18 cellular contexts compared by ENCODE assay signal in the genomic region with DNA sequence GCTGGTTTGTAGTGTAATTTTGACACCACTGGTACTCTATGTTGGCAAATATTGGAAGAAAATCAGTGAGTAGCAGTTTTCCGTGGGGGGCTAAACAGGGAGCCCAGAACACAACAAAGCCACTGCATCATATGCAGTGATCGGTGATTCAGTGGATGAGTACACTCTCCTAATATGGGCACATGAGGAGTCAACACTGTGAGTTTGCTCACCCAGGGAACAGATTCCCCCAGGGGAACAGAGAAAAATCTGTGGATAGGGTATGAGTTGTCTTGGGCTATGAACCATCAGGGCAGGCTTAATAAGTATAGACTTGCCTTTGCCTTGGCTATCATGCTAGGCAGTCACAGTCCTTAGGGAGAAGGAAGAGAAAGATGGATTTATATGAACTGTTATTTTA.
A peak's percentile ranks its signal among the peaks of the same experiment; 100 is the strongest.
DNase-seq lines count a peak whose midpoint lies in the region; ATAC-seq, FAIRE-seq and TF ChIP-seq lines count a peak whose summit lies in the region.
"Had no signal": no experiment of that assay in that cellular context is flagged by ENCODE, and none has a peak within 500 bp of the region (broad histone marks: within the 10 kb centered on the region; RNA-seq: fewer than 3 reads in every experiment).

No MANE protein-coding gene starts in this region.

- TF ChIP-seq CTCF in IMR-90 (conservative IDR thresholded peaks at IDR 0.05; ENCODE audit: low read depth, low read length) (no peak), astrocyte (IDR thresholded peaks at IDR 0.05; ENCODE audit: insufficient read depth, low read depth, low read length) (no peak), endothelial cell (IDR thresholded peaks at IDR 0.05; ENCODE audit: unreplicated experiment) (no peak), MM.1S (IDR thresholded peaks at IDR 0.05; ENCODE audit: low read length) (no peak)

- H2BK20ac ChIP-seq in IMR-90 (ENCODE audit: low read depth, low read length) = no peak overlapping the region

- H3K14ac ChIP-seq in IMR-90 (replicated peaks; ENCODE audit: low read depth, low read length) = no peak overlapping the region

- no peaks in the 10 kb centered on the region for H3K4me1 ChIP-seq in IMR-90 (ENCODE audit: control insufficient read depth, insufficient read depth, low read length)
- H3K4me1 ChIP-seq in astrocyte (ENCODE audit: insufficient read depth, low read length) = no peaks in the 10 kb centered on the region
- H3K4me1 ChIP-seq in MM.1S (ENCODE audit: low read length) = no peaks in the 10 kb centered on the region
- H3K4me1 ChIP-seq: gastroesophageal sphincter had no signal

- no peaks in the 10 kb centered on the region for H3K79me1 ChIP-seq in IMR-90 (ENCODE audit: low read depth in 1 of 2, low read length in 2 of 2)

- no peaks in the 10 kb centered on the region for H3K27me3 ChIP-seq in IMR-90 (ENCODE audit: control insufficient read depth, insufficient read depth, low read length)
- H3K27me3 ChIP-seq in astrocyte (ENCODE audit: insufficient read depth, low read length) = no peaks in the 10 kb centered on the region
- no peaks in the 10 kb centered on the region for H3K27me3 ChIP-seq in MM.1S (replicated peaks; ENCODE audit: insufficient read depth, low read length)
- H3K27me3 ChIP-seq: gastroesophageal sphincter had no signal

- H2BK120ac ChIP-seq in IMR-90 (ENCODE audit: low read depth, low read length) = no peak overlapping the region

- no TSS peak for BruUV-seq in IMR-90 (replicated peaks; lab: Mats Ljungman, UMichigan)

- no peak for TF ChIP-seq RAD21 in IMR-90 (IDR thresholded peaks at IDR 0.05; ENCODE audit: low read length)

- CTCF ChIA-PET in IMR-90 (lab: Yijun Ruan, JAX) = no interaction called here

- DNase-seq in ACHN (peak; percentile 24), IMR-90 (peak; percentile 7), astrocyte (ENCODE audit: low read depth) (peak; percentile 18), glomerular visceral epithelial cell (ENCODE audit: extremely low spot score) (peak; percentile 1), sciatic nerve (ENCODE audit: low spot score) (no peak), endothelial cell (ENCODE audit: low spot score) (no peak), MM.1S (no peak)
- DNase-seq: activated CD8-positive, alpha-beta memory T cell treated with anti-CD3 and anti-CD28 coated beads, Interleukin-2, amount 50 U/mL, for 4 hours; Calu3; kidney glomerular epithelial cell; NCI-H1048; NCI-H2227 treated with DMSO at 0.1 percent for 48 hours; posterior cingulate gyrus; stimulated activated CD4-positive, alpha-beta T cell treated with anti-CD3 and anti-CD28 coated beads, Interleukin-15, amount 100 ng/mL, for 24 hours; SW 1271 had no signal

- POLR2A ChIA-PET in IMR-90 (lab: Charles Lee; ENCODE audit: unreplicated experiment) = no interaction called here

- H3K4me1 Mint-ChIP-seq in astrocyte (ENCODE audit: low read depth, unreplicated experiment) (peaks cover 2% of the 10 kb centered on the region), endothelial cell (ENCODE audit: unreplicated experiment) (peaks cover 10% of the 10 kb centered on the region)

- no peak overlapping the region for H3K27ac Mint-ChIP-seq in astrocyte (ENCODE audit: unreplicated experiment)
- H3K27ac Mint-ChIP-seq in endothelial cell (ENCODE audit: unreplicated experiment) = no peak overlapping the region
- H3K27ac Mint-ChIP-seq: activated naive CD4-positive, alpha-beta T cell treated with anti-CD3 and anti-CD28 coated beads, Interleukin-2, amount 50 U/mL, for 72 hours had no signal

- H2AFZ ChIP-seq in IMR-90 (replicated peaks; ENCODE audit: low read length, poor library complexity) (peak overlapping the region; percentile 33), astrocyte (ENCODE audit: low read depth, low read length) (peak overlapping the region; percentile 21), MM.1S (ENCODE audit: low read length) (no peak overlapping the region)

- H3K36me3 ChIP-seq in IMR-90 (ENCODE audit: control insufficient read depth, insufficient read depth, low read length) = no peaks in the 10 kb centered on the region
- no peaks in the 10 kb centered on the region for H3K36me3 ChIP-seq in astrocyte (ENCODE audit: insufficient read depth, low read length)
- no peaks in the 10 kb centered on the region for H3K36me3 ChIP-seq in MM.1S (replicated peaks; ENCODE audit: insufficient read depth, low read length)
- H3K36me3 ChIP-seq: gastroesophageal sphincter had no signal

- H3K27ac ChIP-seq in IMR-90 (ENCODE audit: insufficient read depth, low read length) (no peak overlapping the region), astrocyte (ENCODE audit: low read depth, low read length) (no peak overlapping the region), MM.1S (ENCODE audit: low read length) (no peak overlapping the region)
- H3K27ac ChIP-seq: gastroesophageal sphincter had no signal

- no CpG with 5 or more reads among the region's 2 CpGs for WGBS in IMR-90 (ENCODE audit: extremely low coverage in 2 of 2, insufficient read length in 1 of 2), 2 experiments

- no peak overlapping the region for H2BK5ac ChIP-seq in IMR-90 (ENCODE audit: low read depth, low read length, poor library complexity, severe bottlenecking)

- no peak overlapping the region for H2AK9ac ChIP-seq in IMR-90 (replicated peaks; ENCODE audit: low read depth, low read length, poor library complexity)

- no peak overlapping the region for H4K91ac ChIP-seq in IMR-90 (ENCODE audit: insufficient read depth, low read depth, low read length)

- FAIRE-seq in astrocyte (lab: Jason Lieb, UNC) = no peak

- in situ Hi-C loops in ACHN (cut with HindIII; ENCODE audit: low pct_ligation_motif_present, low pct_unique_long_range_greater_than_20kb, low sequenced_read_pairs) = no loop called here
- in situ Hi-C loops in IMR-90 (cut with MboI; ENCODE audit: low sequenced_read_pairs) = no loop called here

- no peak overlapping the region for H2BK15ac ChIP-seq in IMR-90 (ENCODE audit: low read depth, low read length)

- H3K23ac ChIP-seq in IMR-90 (ENCODE audit: low read depth, low read length) = no peak overlapping the region

- H3K79me2 ChIP-seq in astrocyte (ENCODE audit: insufficient read depth, low read length) (no peaks in the 10 kb centered on the region), MM.1S (ENCODE audit: low read length) (no peaks in the 10 kb centered on the region)

- intact Hi-C loops in IMR-90 (cut with micrococcal nuclease) = no loop called here
- intact Hi-C loops in sciatic nerve (cut with DNase I) = no loop called here

- H2AK5ac ChIP-seq in IMR-90 (ENCODE audit: low read depth, low read length) = no peak overlapping the region

- H3K4me3 ChIP-seq in IMR-90 (ENCODE audit: insufficient read depth, low read depth, low read length) = no peak overlapping the region
- no peak overlapping the region for H3K4me3 ChIP-seq in astrocyte (ENCODE audit: insufficient read depth, low read depth, low read length)
- no peak overlapping the region for H3K4me3 ChIP-seq in MM.1S (ENCODE audit: low read length)
- H3K4me3 ChIP-seq: gastroesophageal sphincter had no signal

- H3K4me3 Mint-ChIP-seq in astrocyte (ENCODE audit: unreplicated experiment) (no peak overlapping the region), endothelial cell (ENCODE audit: unreplicated experiment) (no peak overlapping the region)

- no peak for ATAC-seq in IMR-90 (ENCODE audit: low read depth)
- ATAC-seq in sciatic nerve = no peak
- ATAC-seq in GM21447 (IDR thresholded peaks at IDR 0.05; ENCODE audit: unreplicated experiment) = no peak
- ATAC-seq: activated naive CD4-positive, alpha-beta T cell treated with anti-CD3 and anti-CD28 coated beads, Interleukin-2, amount 50 U/mL, for 72 hours; gastroesophageal sphincter had no signal

- no peak overlapping the region for H3K4me2 ChIP-seq in IMR-90 (ENCODE audit: low read depth, low read length)
- no peak overlapping the region for H3K4me2 ChIP-seq in astrocyte (ENCODE audit: low read length)
- H3K4me2 ChIP-seq in MM.1S (ENCODE audit: low read depth, low read length) = no peak overlapping the region

- dilution Hi-C loops in IMR-90 (cut with HindIII; ENCODE audit: low sequenced_read_pairs, unreplicated experiment) = no loop called here

- H3K9me1 ChIP-seq in IMR-90 (ENCODE audit: insufficient read depth, low read length) = no peaks in the 10 kb centered on the region

- H4K8ac ChIP-seq in IMR-90 (ENCODE audit: low read depth in 2 of 2, low read length in 2 of 2) = no peak overlapping the region

- no peak overlapping the region for H4K5ac ChIP-seq in IMR-90 (ENCODE audit: low read depth, low read length)

- H3K9me3 Mint-ChIP-seq in astrocyte (ENCODE audit: unreplicated experiment) (no peaks in the 10 kb centered on the region), endothelial cell (ENCODE audit: unreplicated experiment) (no peaks in the 10 kb centered on the region)

- H3K9ac ChIP-seq in IMR-90 (ENCODE audit: low read depth, low read length) = no peak overlapping the region
- H3K9ac ChIP-seq in astrocyte (ENCODE audit: low read length) = no peak overlapping the region
- H3K9ac ChIP-seq in MM.1S (ENCODE audit: low read length) = no peak overlapping the region

- no peaks in the 10 kb centered on the region for H4K20me1 ChIP-seq in IMR-90 (ENCODE audit: insufficient read depth, low read length)
- H4K20me1 ChIP-seq in astrocyte (ENCODE audit: insufficient read depth, low read length) = no peaks in the 10 kb centered on the region
- no peaks in the 10 kb centered on the region for H4K20me1 ChIP-seq in MM.1S (ENCODE audit: insufficient read depth, low read length)

- TF ChIP-seq POLR2A in IMR-90 (IDR thresholded peaks at IDR 0.05; ENCODE audit: low read depth, low read length) = no peak

- H3K9me2 ChIP-seq in MM.1S (replicated peaks; ENCODE audit: insufficient read depth, low read length) = no peaks in the 10 kb centered on the region

- H3K36me3 Mint-ChIP-seq in astrocyte (ENCODE audit: low read depth, unreplicated experiment) (no peaks in the 10 kb centered on the region), endothelial cell (ENCODE audit: low read depth, unreplicated experiment) (no peaks in the 10 kb centered on the region)
- H3K36me3 Mint-ChIP-seq: activated naive CD4-positive, alpha-beta T cell treated with anti-CD3 and anti-CD28 coated beads, Interleukin-2, amount 50 U/mL, for 72 hours had no signal

- no peak overlapping the region for H3K18ac ChIP-seq in IMR-90 (ENCODE audit: low read depth, low read length)

- H3K27me3 Mint-ChIP-seq in astrocyte (ENCODE audit: low read depth, unreplicated experiment) (no peaks in the 10 kb centered on the region), endothelial cell (ENCODE audit: unreplicated experiment) (peaks cover 2% of the 10 kb centered on the region)

- no peak overlapping the region for H3K4ac ChIP-seq in IMR-90 (ENCODE audit: low read depth, low read length)

- no peak overlapping the region for H3K56ac ChIP-seq in IMR-90 (ENCODE audit: extremely low read depth, insufficient read depth, low read length)

- H3K9me3 ChIP-seq in IMR-90 (ENCODE audit: control insufficient read depth, insufficient read depth, low read length) (no peaks in the 10 kb centered on the region), astrocyte (ENCODE audit: insufficient read depth, low read depth, low read length) (no peaks in the 10 kb centered on the region), MM.1S (replicated peaks; ENCODE audit: insufficient read depth, low read length) (no peaks in the 10 kb centered on the region)
- H3K9me3 ChIP-seq: gastroesophageal sphincter had no signal

- no peaks in the 10 kb centered on the region for H3F3A ChIP-seq in MM.1S (ENCODE audit: insufficient read depth, low read length)

TF ChIP-seq in IMR-90, 13 proteins besides CTCF, POLR2A, EP300 and RAD21 (continues in another document):
- no peak for TF ChIP-seq RCOR1 (IDR thresholded peaks at IDR 0.05; ENCODE audit: insufficient replicate concordance, low read length)

Comparison
In these comparisons a context has a peak if more than half of its experiments do, and no peak if none do; other contexts are left out.
1. DNase-seq: peak in ACHN (single experiment), IMR-90 (single experiment), astrocyte (single experiment) and glomerular visceral epithelial cell (single experiment); none in sciatic nerve (single experiment), endothelial cell (single experiment) and MM.1S (single experiment).